23 cellular contexts compared by ENCODE assay signal in genomic region chr4:82811392-82811791, GRCh38.
"Had no signal": no experiment of that assay in that cellular context is flagged by ENCODE, and none has a peak within 500 bp of the region (broad histone marks: within the 10 kb centered on the region; RNA-seq: fewer than 3 reads in every experiment).

No MANE protein-coding gene starts in this region.

- H3K4me1 Mint-ChIP-seq: activated CD4-positive, alpha-beta T cell treated with anti-CD3 and anti-CD28 coated beads for 36 hours; activated CD8-positive, alpha-beta memory T cell treated with anti-CD3 and anti-CD28 coated beads, Interleukin-2, amount 10 ng/mL, durations not matched to agents 7 days and 5 days had no signal

- H3K9me3 ChIP-seq: esophagus squamous epithelium had no signal

- H3K4me1 ChIP-seq: esophagus squamous epithelium had no signal

- H3K36me3 Mint-ChIP-seq: activated CD4-positive, alpha-beta memory T cell treated with anti-CD3 and anti-CD28 coated beads for 36 hours; activated CD8-positive, alpha-beta memory T cell treated with anti-CD3 and anti-CD28 coated beads, Interleukin-2, amount 10 ng/mL, durations not matched to agents 7 days and 5 days; activated naive CD4-positive, alpha-beta T cell treated with anti-CD3 and anti-CD28 coated beads, Interleukin-2, amount 10 ng/mL, durations not matched to agents 7 days and 5 days; activated naive CD4-positive, alpha-beta T cell treated with anti-CD3 and anti-CD28 coated beads, Interleukin-2, amount 50 U/mL, for 72 hours had no signal

- DNase-seq: activated CD4-positive, alpha-beta memory T cell treated with anti-CD3 and anti-CD28 coated beads for 36 hours; activated CD4-positive, alpha-beta T cell treated with anti-CD3 and anti-CD28 coated beads for 36 hours; activated CD4-positive, alpha-beta T cell treated with anti-CD3 and anti-CD28 coated beads, Interleukin-2, amount 10 ng/mL, durations not matched to agents 24 days and 14 days; activated CD4-positive, CD25-positive, alpha-beta regulatory T cell; activated CD4-positive, CD25-positive, alpha-beta regulatory T cell treated with anti-CD3 and anti-CD28 coated beads, Interleukin-2, amount 50 U/mL, for 72 hours; activated CD8-positive, alpha-beta memory T cell treated with anti-CD3 and anti-CD28 coated beads, Interleukin-2, amount 10 ng/mL, durations not matched to agents 7 days and 5 days; activated CD8-positive, alpha-beta memory T cell treated with anti-CD3 and anti-CD28 coated beads, Interleukin-2, amount 50 U/mL, for 4 hours; activated CD8-positive, alpha-beta T cell treated with anti-CD3 and anti-CD28 coated beads, Interleukin-2, amount 10 ng/mL, durations not matched to agents 7 days and 5 days; activated gamma-delta T cell; activated naive CD4-positive, alpha-beta T cell; activated naive CD4-positive, alpha-beta T cell treated with anti-CD3 and anti-CD28 coated beads, Interleukin-2, amount 10 ng/mL, durations not matched to agents 7 days and 5 days; activated T-cell treated with anti-CD3 and anti-CD28 coated beads, Interleukin-2, amount 50 U/mL, for 1 hour; activated T-cell treated with anti-CD3 and anti-CD28 coated beads, Interleukin-2, amount 50 U/mL, for 48 hours; amniotic stem cell; cortex of kidney; effector CD8-positive, alpha-beta T cell; esophagus squamous epithelium; T-helper 2 cell had no signal

- H3K27ac Mint-ChIP-seq: activated CD4-positive, alpha-beta memory T cell treated with anti-CD3 and anti-CD28 coated beads for 36 hours; activated CD4-positive, alpha-beta T cell treated with anti-CD3 and anti-CD28 coated beads for 36 hours; activated CD4-positive, alpha-beta T cell treated with anti-CD3 and anti-CD28 coated beads, Interleukin-2, amount 10 ng/mL, durations not matched to agents 24 days and 14 days; activated CD8-positive, alpha-beta memory T cell treated with anti-CD3 and anti-CD28 coated beads, Interleukin-2, amount 10 ng/mL, durations not matched to agents 7 days and 5 days; activated CD8-positive, alpha-beta T cell treated with anti-CD3 and anti-CD28 coated beads, Interleukin-2, amount 10 ng/mL, durations not matched to agents 7 days and 5 days; activated naive CD4-positive, alpha-beta T cell treated with anti-CD3 and anti-CD28 coated beads, Interleukin-2, amount 10 ng/mL, durations not matched to agents 7 days and 5 days; activated naive CD4-positive, alpha-beta T cell treated with anti-CD3 and anti-CD28 coated beads, Interleukin-2, amount 50 U/mL, for 72 hours; activated T-helper 1 cell treated with anti-CD3 and anti-CD28 coated beads, Interleukin-12 subunit alpha, Interleukin-12 subunit beta, Interleukin-2, Interleukin-4 antibody, amounts not matched to agents 30 ng/mL and 10 ng/mL and 1 ng/mL, durations not matched to agents 14 hours and 24 hours and 36 hours; activated T-helper 2 cell treated with anti-CD3 and anti-CD28 coated beads, Interferon-gamma antibody, Interleukin-2, Interleukin-4, amounts not matched to agents 10 μg/mL and 5 μg/mL and 100 μg/mL, durations not matched to agents 14 hours and 24 hours and 36 hours had no signal

- H3K27me3 ChIP-seq: brain microvascular endothelial cell, esophagus squamous epithelium had no signal

- H3K27ac ChIP-seq: brain microvascular endothelial cell, epithelial cell of prostate had no signal

- H3K9me3 Mint-ChIP-seq: activated CD4-positive, alpha-beta memory T cell treated with anti-CD3 and anti-CD28 coated beads for 36 hours; activated CD4-positive, alpha-beta T cell treated with anti-CD3 and anti-CD28 coated beads, Interleukin-2, amount 10 ng/mL, durations not matched to agents 24 days and 14 days; activated naive CD4-positive, alpha-beta T cell treated with anti-CD3 and anti-CD28 coated beads, Interleukin-2, amount 10 ng/mL, durations not matched to agents 7 days and 5 days; activated naive CD4-positive, alpha-beta T cell treated with anti-CD3 and anti-CD28 coated beads, Interleukin-2, amount 50 U/mL, for 72 hours; activated T-helper 1 cell treated with anti-CD3 and anti-CD28 coated beads, Interleukin-12 subunit alpha, Interleukin-12 subunit beta, Interleukin-2, Interleukin-4 antibody, amounts not matched to agents 30 ng/mL and 10 ng/mL and 1 ng/mL, durations not matched to agents 14 hours and 24 hours and 36 hours; activated T-helper 2 cell treated with anti-CD3 and anti-CD28 coated beads, Interferon-gamma antibody, Interleukin-2, Interleukin-4, amounts not matched to agents 10 μg/mL and 5 μg/mL and 100 μg/mL, durations not matched to agents 14 hours and 24 hours and 36 hours had no signal

- H3K4me3 ChIP-seq: esophagus squamous epithelium had no signal

- H3K4me3 Mint-ChIP-seq: activated CD4-positive, alpha-beta memory T cell treated with anti-CD3 and anti-CD28 coated beads for 36 hours; activated CD4-positive, alpha-beta T cell treated with anti-CD3 and anti-CD28 coated beads for 36 hours; activated CD4-positive, alpha-beta T cell treated with anti-CD3 and anti-CD28 coated beads, Interleukin-2, amount 10 ng/mL, durations not matched to agents 24 days and 14 days; activated CD8-positive, alpha-beta memory T cell treated with anti-CD3 and anti-CD28 coated beads, Interleukin-2, amount 10 ng/mL, durations not matched to agents 7 days and 5 days; activated CD8-positive, alpha-beta T cell treated with anti-CD3 and anti-CD28 coated beads, Interleukin-2, amount 10 ng/mL, durations not matched to agents 7 days and 5 days; activated naive CD4-positive, alpha-beta T cell treated with anti-CD3 and anti-CD28 coated beads, Interleukin-2, amount 10 ng/mL, durations not matched to agents 7 days and 5 days; activated T-helper 1 cell treated with anti-CD3 and anti-CD28 coated beads, Interleukin-12 subunit alpha, Interleukin-12 subunit beta, Interleukin-2, Interleukin-4 antibody, amounts not matched to agents 30 ng/mL and 10 ng/mL and 1 ng/mL, durations not matched to agents 14 hours and 24 hours and 36 hours had no signal

- H3K27me3 Mint-ChIP-seq: activated CD4-positive, alpha-beta T cell treated with anti-CD3 and anti-CD28 coated beads for 36 hours had no signal
